Comparison of ENCODE assay signal across 19 cellular contexts in the genomic region with DNA sequence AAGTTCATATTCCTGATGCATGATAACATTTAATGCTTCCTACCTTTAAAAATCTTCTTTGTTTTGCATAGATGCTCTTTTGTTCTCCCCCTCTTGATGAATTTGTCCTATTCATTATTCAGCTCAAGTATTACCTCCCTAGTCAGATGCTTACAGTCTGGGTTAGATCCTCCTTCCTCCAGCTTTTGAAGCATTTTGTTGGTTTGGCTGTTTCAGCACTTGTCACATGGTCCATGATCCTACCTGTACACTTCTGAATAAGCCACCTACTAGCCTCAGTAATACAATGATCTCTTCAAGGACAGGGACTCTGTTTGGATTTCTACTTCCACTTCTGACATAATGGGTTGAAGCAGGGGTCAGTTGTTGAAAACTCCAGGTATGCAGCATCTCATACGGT. TPM values are rescaled to one million over a fixed set of nuclear protein-coding genes. Genes with fewer than 3 reads are reported as not detected.
A peak's percentile ranks its signal among the peaks of the same experiment; 100 is the strongest.
DNase-seq lines count a peak whose midpoint lies in the region; ATAC-seq and TF ChIP-seq lines count a peak whose summit lies in the region.
"Had no signal": no experiment of that assay in that cellular context is flagged by ENCODE, and none has a peak within 500 bp of the region (broad histone marks: within the 10 kb centered on the region; RNA-seq: fewer than 3 reads in every experiment).

No MANE protein-coding gene starts in this region.

- 0 out of 2 replicates have a peak overlapping the region, but pooled peaks have one; percentile 11 for H3K27ac ChIP-seq in HUES6 (ENCODE audit: low read depth, low read length)
- no peak overlapping the region for H3K27ac ChIP-seq in Peyer's patch
- H3K27ac ChIP-seq: A549, C4-2B, SJSA1 had no signal

- peaks cover 21% of the 10 kb centered on the region for H3K36me3 Mint-ChIP-seq in activated naive CD4-positive, alpha-beta T cell treated with anti-CD3 and anti-CD28 coated beads, Interleukin-2, amount 10 ng/mL, durations not matched to agents 7 days and 5 days
- H3K36me3 Mint-ChIP-seq in activated naive CD4-positive, alpha-beta T cell treated with anti-CD3 and anti-CD28 coated beads for 36 hours (ENCODE audit: low read depth), result peaks cover 14% of the 10 kb centered on the region
- peaks cover 1% of the 10 kb centered on the region for H3K36me3 Mint-ChIP-seq in central memory CD8-positive, alpha-beta T cell (ENCODE audit: insufficient read depth)
- peaks cover 6% of the 10 kb centered on the region for H3K36me3 Mint-ChIP-seq in stimulated activated effector memory CD8-positive, alpha-beta T cell treated with anti-CD3 and anti-CD28 coated beads, Interleukin-12 subunit alpha, Interleukin-12 subunit beta, amount 100 ng/mL, for 72 hours

- H3K4me3 ChIP-seq in HUES6 (ENCODE audit: low read depth, low read length), result no peak overlapping the region
- H3K4me3 ChIP-seq in Peyer's patch, result no peak overlapping the region
- H3K4me3 ChIP-seq: A549, HAP-1, SJSA1 had no signal

- H3K36me3 ChIP-seq in HUES6 (ENCODE audit: control insufficient read depth, insufficient read depth, low read length) (peaks cover 8% of the 10 kb centered on the region; the same call in 1 of the 2 replicates), Peyer's patch (no peaks in the 10 kb centered on the region)

- TF ChIP-seq POLR2A in Peyer's patch (IDR thresholded peaks at IDR 0.05), result no peak

- peak; percentile 30 for ATAC-seq in central memory CD8-positive, alpha-beta T cell (replicated peaks; ENCODE audit: extremely low read depth, poor library complexity, severe bottlenecking)
- ATAC-seq in stimulated activated effector memory CD8-positive, alpha-beta T cell treated with anti-CD3 and anti-CD28 coated beads, Interleukin-12 subunit alpha, Interleukin-12 subunit beta, amount 100 ng/mL, for 72 hours, result no peak
- ATAC-seq: A549, PC-3 had no signal

- intact Hi-C loops in activated naive CD4-positive, alpha-beta T cell treated with anti-CD3 and anti-CD28 coated beads for 36 hours (cut with micrococcal nuclease), result no loop called here

- H3K4me1 Mint-ChIP-seq in activated naive CD4-positive, alpha-beta T cell treated with anti-CD3 and anti-CD28 coated beads, Interleukin-2, amount 10 ng/mL, durations not matched to agents 7 days and 5 days, result peaks cover 17% of the 10 kb centered on the region
- peaks cover 3% of the 10 kb centered on the region for H3K4me1 Mint-ChIP-seq in activated naive CD4-positive, alpha-beta T cell treated with anti-CD3 and anti-CD28 coated beads for 36 hours (ENCODE audit: low read depth)
- H3K4me1 Mint-ChIP-seq in central memory CD8-positive, alpha-beta T cell, result peaks cover 9% of the 10 kb centered on the region
- peaks cover 11% of the 10 kb centered on the region for H3K4me1 Mint-ChIP-seq in stimulated activated effector memory CD8-positive, alpha-beta T cell treated with anti-CD3 and anti-CD28 coated beads, Interleukin-12 subunit alpha, Interleukin-12 subunit beta, amount 100 ng/mL, for 72 hours

- H3K9me3 Mint-ChIP-seq in activated naive CD4-positive, alpha-beta T cell treated with anti-CD3 and anti-CD28 coated beads, Interleukin-2, amount 10 ng/mL, durations not matched to agents 7 days and 5 days, result no peaks in the 10 kb centered on the region
- no peaks in the 10 kb centered on the region for H3K9me3 Mint-ChIP-seq in activated naive CD4-positive, alpha-beta T cell treated with anti-CD3 and anti-CD28 coated beads for 36 hours
- H3K9me3 Mint-ChIP-seq in central memory CD8-positive, alpha-beta T cell, result no peaks in the 10 kb centered on the region
- H3K9me3 Mint-ChIP-seq in stimulated activated effector memory CD8-positive, alpha-beta T cell treated with anti-CD3 and anti-CD28 coated beads, Interleukin-12 subunit alpha, Interleukin-12 subunit beta, amount 100 ng/mL, for 72 hours, result no peaks in the 10 kb centered on the region

- CTCF ChIA-PET in activated naive CD4-positive, alpha-beta T cell treated with anti-CD3 and anti-CD28 coated beads, Interleukin-2, amount 10 ng/mL, durations not matched to agents 7 days and 5 days (lab: Charles Lee), result interaction anchor here (0.6 to 1.9 kb wide), 2 partner anchors 10 to 11 kb away, joined by 4 to 5 read pairs; no protein-coding TSS in a partner anchor
- CTCF ChIA-PET in activated naive CD4-positive, alpha-beta T cell treated with anti-CD3 and anti-CD28 coated beads for 36 hours (lab: Charles Lee), result interaction anchor here (0.6 kb wide), 1 partner anchor 13 kb away, joined by 3 read pairs; no protein-coding TSS in a partner anchor

- peak overlapping the region; percentile 28 for H3K27ac Mint-ChIP-seq in activated naive CD4-positive, alpha-beta T cell treated with anti-CD3 and anti-CD28 coated beads, Interleukin-2, amount 10 ng/mL, durations not matched to agents 7 days and 5 days
- no peak overlapping the region for H3K27ac Mint-ChIP-seq in activated naive CD4-positive, alpha-beta T cell treated with anti-CD3 and anti-CD28 coated beads for 36 hours
- peak overlapping the region; percentile 25 for H3K27ac Mint-ChIP-seq in central memory CD8-positive, alpha-beta T cell (ENCODE audit: low read depth)
- peak overlapping the region; percentile 17 for H3K27ac Mint-ChIP-seq in stimulated activated effector memory CD8-positive, alpha-beta T cell treated with anti-CD3 and anti-CD28 coated beads, Interleukin-12 subunit alpha, Interleukin-12 subunit beta, amount 100 ng/mL, for 72 hours

- no peak overlapping the region for H3K9ac ChIP-seq in HUES6 (ENCODE audit: low read length)

- no peaks in the 10 kb centered on the region for H3K27me3 Mint-ChIP-seq in activated naive CD4-positive, alpha-beta T cell treated with anti-CD3 and anti-CD28 coated beads, Interleukin-2, amount 10 ng/mL, durations not matched to agents 7 days and 5 days
- H3K27me3 Mint-ChIP-seq in activated naive CD4-positive, alpha-beta T cell treated with anti-CD3 and anti-CD28 coated beads for 36 hours (ENCODE audit: low read depth), result no peaks in the 10 kb centered on the region
- H3K27me3 Mint-ChIP-seq in central memory CD8-positive, alpha-beta T cell, result no peaks in the 10 kb centered on the region

- no peak for DNase-seq in activated naive CD4-positive, alpha-beta T cell treated with anti-CD3 and anti-CD28 coated beads, Interleukin-2, amount 10 ng/mL, durations not matched to agents 7 days and 5 days
- no peak for DNase-seq in activated naive CD4-positive, alpha-beta T cell treated with anti-CD3 and anti-CD28 coated beads for 36 hours
- DNase-seq in central memory CD8-positive, alpha-beta T cell (ENCODE audit: low spot score in 2 of 2), result no peak
- no peak for DNase-seq in stimulated activated effector memory CD8-positive, alpha-beta T cell treated with anti-CD3 and anti-CD28 coated beads, Interleukin-12 subunit alpha, Interleukin-12 subunit beta, amount 100 ng/mL, for 72 hours (ENCODE audit: low spot score in 2 of 2)
- no peak for DNase-seq in A172 (ENCODE audit: low spot score)
- no peak for DNase-seq in RKO (ENCODE audit: low spot score)
- DNase-seq in Peyer's patch, result no peak
- DNase-seq: COR-L47, KG1, NCI-H1092, NCI-H2081 treated with DMSO at 0.1 percent for 48 hours, NCI-H510A, NCI-H774, PC-3 had no signal

- no peaks in the 10 kb centered on the region for H3K9me3 ChIP-seq in HUES6 (ENCODE audit: control insufficient read depth, insufficient read depth, low read depth, low read length)
- H3K9me3 ChIP-seq in Peyer's patch, result no peaks in the 10 kb centered on the region
- H3K9me3 ChIP-seq: A549, HAP-1, SJSA1 had no signal

- H3K4me1 ChIP-seq in HUES6 (ENCODE audit: control insufficient read depth, insufficient read depth, low read length) (peaks cover 5% of the 10 kb centered on the region; the same call in 1 of the 2 replicates), Peyer's patch (peaks cover 0 to 3% (median 0%) of the 10 kb centered on the region in 4 donors)
- H3K4me1 ChIP-seq: A549 had no signal

- H3K27me3 ChIP-seq in HUES6 (ENCODE audit: control insufficient read depth, insufficient read depth, low read length) (no peaks in the 10 kb centered on the region), Peyer's patch (no peaks in the 10 kb centered on the region)
- H3K27me3 ChIP-seq: SJSA1 had no signal

- no peak for TF ChIP-seq CTCF in Peyer's patch (IDR thresholded peaks at IDR 0.05)

- no peak overlapping the region for H3K4me3 Mint-ChIP-seq in activated naive CD4-positive, alpha-beta T cell treated with anti-CD3 and anti-CD28 coated beads, Interleukin-2, amount 10 ng/mL, durations not matched to agents 7 days and 5 days
- H3K4me3 Mint-ChIP-seq in activated naive CD4-positive, alpha-beta T cell treated with anti-CD3 and anti-CD28 coated beads for 36 hours, result no peak overlapping the region
- H3K4me3 Mint-ChIP-seq in central memory CD8-positive, alpha-beta T cell, result peak overlapping the region; percentile 2
- H3K4me3 Mint-ChIP-seq in stimulated activated effector memory CD8-positive, alpha-beta T cell treated with anti-CD3 and anti-CD28 coated beads, Interleukin-12 subunit alpha, Interleukin-12 subunit beta, amount 100 ng/mL, for 72 hours, result peak overlapping the region; percentile 9

RNA-seq across cellular contexts. Expression of a gene that starts 37.4 kb away (rescaled TPM):
- 10 to 100 TPM; 22.6 TPM for total RNA-seq in activated naive CD4-positive, alpha-beta T cell treated with anti-CD3 and anti-CD28 coated beads for 36 hours
- 1.5 and 2.2 TPM in 2 replicates for total RNA-seq in A172 (2014; rRNA removed; shearing (Covaris generic))
- 10 to 100 TPM; 17.2 to 31.5 (median 21.7) TPM for total RNA-seq in Peyer's patch

Comparison
In these comparisons a context has a peak if more than half of its experiments do, and no peak if none do; other contexts are left out.
1. H3K4me3 Mint-ChIP-seq: peak in central memory CD8-positive, alpha-beta T cell (single experiment) and stimulated activated effector memory CD8-positive, alpha-beta T cell treated with anti-CD3 and anti-CD28 coated beads, Interleukin-12 subunit alpha, Interleukin-12 subunit beta, amount 100 ng/mL, for 72 hours (single experiment); none in activated naive CD4-positive, alpha-beta T cell treated with anti-CD3 and anti-CD28 coated beads, Interleukin-2, amount 10 ng/mL, durations not matched to agents 7 days and 5 days (single experiment) and activated naive CD4-positive, alpha-beta T cell treated with anti-CD3 and anti-CD28 coated beads for 36 hours (single experiment).